In genomic region chr2:9251154-9252001, GRCh38 we compare ENCODE assay signal across 10 cellular contexts. TPM values are rescaled to one million over a fixed set of nuclear protein-coding genes. Genes with fewer than 3 reads are reported as not detected.
A peak's percentile ranks its signal among the peaks of the same experiment; 100 is the strongest.
DNase-seq lines count a peak whose midpoint lies in the region; ATAC-seq and TF ChIP-seq lines count a peak whose summit lies in the region.
"Had no signal": no experiment of that assay in that cellular context is flagged by ENCODE, and none has a peak within 500 bp of the region (broad histone marks: within the 10 kb centered on the region; RNA-seq: fewer than 3 reads in every experiment).

No MANE protein-coding gene starts in this region.

- peak; percentile 44 for ATAC-seq in lung (ENCODE audit: insufficient read depth, low FRiP score)

- H3K9me3 Mint-ChIP-seq in CD8-positive, alpha-beta memory T cell: no peaks in the 10 kb centered on the region

- H3K4me3 ChIP-seq in lung: no peak overlapping the region
- H3K4me3 ChIP-seq in CD8-positive, alpha-beta memory T cell (ENCODE audit: low read length): no peak overlapping the region

- no peaks in the 10 kb centered on the region for H3K4me1 Mint-ChIP-seq in CD8-positive, alpha-beta memory T cell

- H3K36me3 Mint-ChIP-seq in CD8-positive, alpha-beta memory T cell: no peaks in the 10 kb centered on the region
- H3K36me3 Mint-ChIP-seq: activated naive CD8-positive, alpha-beta T cell had no signal

- no peaks in the 10 kb centered on the region for H3K9me3 ChIP-seq in lung (ENCODE audit: control insufficient read depth in 2 of 2, insufficient read depth in 1 of 2, low read length in 1 of 2)
- H3K9me3 ChIP-seq in CD8-positive, alpha-beta memory T cell (ENCODE audit: low read length): no peaks in the 10 kb centered on the region

- peaks cover 15 to 34% of the 10 kb centered on the region in 2 donors for H3K4me1 ChIP-seq in lung (ENCODE audit: control insufficient read depth in 2 of 2, insufficient read depth in 2 of 2, low read length in 2 of 2)
- no peaks in the 10 kb centered on the region for H3K4me1 ChIP-seq in CD8-positive, alpha-beta memory T cell (ENCODE audit: insufficient read depth, low read length)

- DNase-seq in A172 (ENCODE audit: low spot score) (peak; percentile 92), M059J (ENCODE audit: low read depth) (peak; percentile 95), dermis blood vessel endothelial cell (peak; percentile 75), lung (ENCODE audit: low spot score) (no peak), NCI-H510A (lab: John Stamatoyannopoulos, UW) (no peak), hippocampal formation (lab: John Stamatoyannopoulos, UW) (no peak)
- no peak for DNase-seq in stimulated activated CD4-positive, alpha-beta T cell treated with anti-CD3 and anti-CD28 coated beads, Interleukin-4, amount 100 ng/mL, for 1 hour
- DNase-seq in CD8-positive, alpha-beta memory T cell: no peak
- DNase-seq: T-helper 1 cell had no signal

- TF ChIP-seq CTCF in lung (IDR thresholded peaks at IDR 0.05; ENCODE audit: control extremely low read depth, extremely low read depth): no peak

- H3K27me3 ChIP-seq in lung (ENCODE audit: control insufficient read depth, insufficient read depth): no peaks in the 10 kb centered on the region
- H3K27me3 ChIP-seq in CD8-positive, alpha-beta memory T cell (ENCODE audit: insufficient read depth, low read length, poor library complexity, severe bottlenecking): no peaks in the 10 kb centered on the region

- CTCF ChIA-PET in CD8-positive, alpha-beta memory T cell (lab: Charles Lee): no interaction called here

- no peak overlapping the region for H3K4me3 Mint-ChIP-seq in CD8-positive, alpha-beta memory T cell
- H3K4me3 Mint-ChIP-seq: activated naive CD8-positive, alpha-beta T cell had no signal

- H3K27ac Mint-ChIP-seq in CD8-positive, alpha-beta memory T cell: no peak overlapping the region
- H3K27ac Mint-ChIP-seq: activated naive CD8-positive, alpha-beta T cell had no signal

- H3K27me3 Mint-ChIP-seq in CD8-positive, alpha-beta memory T cell: peaks cover 2 to 24% of the 10 kb centered on the region in 2 donors

- peak overlapping the region in 1 of 2 donors; percentile 64 for H3K27ac ChIP-seq in lung (ENCODE audit: low read depth in 1 of 2, low read length in 1 of 2)
- no peak overlapping the region for H3K27ac ChIP-seq in CD8-positive, alpha-beta memory T cell (ENCODE audit: low read depth, low read length)

- 53 to 63% methylated on average over 16 of the region's 16 CpGs for WGBS in lung, 2 donors

- POLR2A ChIA-PET in CD8-positive, alpha-beta memory T cell (lab: Charles Lee): no interaction called here

- no peaks in the 10 kb centered on the region for H3K36me3 ChIP-seq in lung (ENCODE audit: control insufficient read depth in 2 of 2, insufficient read depth in 2 of 2, low read length in 2 of 2)
- H3K36me3 ChIP-seq in CD8-positive, alpha-beta memory T cell (ENCODE audit: insufficient read depth, low read length): no peaks in the 10 kb centered on the region

RNA-seq across cellular contexts. Expression of gene ASAP2, which starts 44.8 kb away (rescaled TPM):
- total RNA-seq in A172 (2014; rRNA removed; shearing (Covaris generic)): 20.4 and 24.4 TPM in 2 replicates
- 14.9 and 17.2 TPM in 2 replicates for total RNA-seq in M059J (2014; rRNA removed; shearing (Covaris generic))
- 58.0 and 59.6 TPM in 2 replicates for total RNA-seq in dermis blood vessel endothelial cell
- 10 to 100 TPM; 19.2 to 30.9 TPM for total RNA-seq in lung
- 10 to 100 TPM in 1 of 2 donors, 1 to 10 TPM in 1; 7.4 to 14.8 TPM for polyA plus RNA-seq in lung
- under 1 TPM; 0.15 to 0.38 TPM for total RNA-seq in CD8-positive, alpha-beta memory T cell
- polyA plus RNA-seq in CD8-positive, alpha-beta memory T cell: not detected

Comparison
In these comparisons a context has a peak if more than half of its experiments do, and no peak if none do; other contexts are left out.
1. DNase-seq: peak in A172 (single experiment), M059J (single experiment) and dermis blood vessel endothelial cell (single experiment); none in lung (single experiment), NCI-H510A (single experiment), stimulated activated CD4-positive, alpha-beta T cell treated with anti-CD3 and anti-CD28 coated beads, Interleukin-4, amount 100 ng/mL, for 1 hour (single experiment), CD8-positive, alpha-beta memory T cell (0 of 5) and hippocampal formation (0 of 2).
2. RNA of gene ASAP2, which starts 44.8 kb away (total RNA-seq): 58.0 to 59.6 TPM in dermis blood vessel endothelial cell, 19.2 to 30.9 TPM in lung, 20.4 to 24.4 TPM in A172 and 14.9 to 17.2 TPM in M059J; 0.15 to 0.38 TPM in CD8-positive, alpha-beta memory T cell; every median in the first group is over 10 times any median in the second.